In genomic region chr2:17911491-17912260, GRCh38 we compare ENCODE assay signal across 15 cellular contexts. TPM values are rescaled to one million over a fixed set of nuclear protein-coding genes. Genes with fewer than 3 reads are reported as not detected.
DNase-seq lines count a peak whose midpoint lies in the region; ATAC-seq and TF ChIP-seq lines count a peak whose summit lies in the region.
"Had no signal": no experiment of that assay in that cellular context is flagged by ENCODE, and none has a peak within 500 bp of the region (broad histone marks: within the 10 kb centered on the region; RNA-seq: fewer than 3 reads in every experiment).

No MANE protein-coding gene starts in this region.

- POLR2A ChIA-PET in MCF 10A (lab: Yijun Ruan, JAX) = interaction anchor here (1.0 kb wide), 1 partner anchor 9 kb away, joined by 3 read pairs; no protein-coding TSS in a partner anchor

- ATAC-seq in GM18868 (IDR thresholded peaks at IDR 0.05; ENCODE audit: unreplicated experiment) (peak; percentile 36), GM21619 (IDR thresholded peaks at IDR 0.05; ENCODE audit: unreplicated experiment) (peak; percentile 9), HG03139 (IDR thresholded peaks at IDR 0.05; ENCODE audit: unreplicated experiment) (peak; percentile 7), memory B cell (ENCODE audit: low read depth) (peak; percentile 38), HG02678 (IDR thresholded peaks at IDR 0.05; ENCODE audit: unreplicated experiment) (no peak)

- DNase-seq in memory B cell (ENCODE audit: low spot score in 2 of 2) (no peak), NCI-H1417 (lab: John Stamatoyannopoulos, UW) (no peak), MCF 10A (ENCODE audit: unreplicated experiment) (no peak), DMS 273 treated with DMSO at 0.1 percent for 48 hours (lab: John Stamatoyannopoulos, UW) (no peak)
- DNase-seq: activated T-cell treated with anti-CD3 and anti-CD28 coated beads, Interleukin-2, amount 50 U/mL, for 1 hour; central memory CD4-positive, alpha-beta T cell; islet precursor cell; Peyer's patch; posterior cingulate gyrus; stimulated activated CD4-positive, alpha-beta T cell treated with anti-CD3 and anti-CD28 coated beads, Interleukin-2, amount 100 ng/mL, for 24 hours; upper lobe of left lung had no signal

- no TSS peak for BruUV-seq in MCF 10A (replicated peaks; lab: Mats Ljungman, UMichigan)

- H3K4me3 Mint-ChIP-seq in memory B cell = no peak overlapping the region
- H3K4me3 Mint-ChIP-seq in MCF 10A (ENCODE audit: unreplicated experiment) = no peak overlapping the region

- H3K9me3 Mint-ChIP-seq in memory B cell (peaks cover 2% of the 10 kb centered on the region), MCF 10A (ENCODE audit: unreplicated experiment) (peaks cover 7% of the 10 kb centered on the region)

- peaks cover 24% of the 10 kb centered on the region for H3K27me3 Mint-ChIP-seq in memory B cell
- no peaks in the 10 kb centered on the region for H3K27me3 Mint-ChIP-seq in MCF 10A (ENCODE audit: insufficient read depth, unreplicated experiment)

- intact Hi-C loops in MCF 10A (cut with micrococcal nuclease) = no loop called here

- CTCF ChIA-PET in MCF 10A (lab: Yijun Ruan, JAX) = interaction anchor here (0.8 to 1.6 kb wide), 3 partner anchors 8 to 466 kb away, joined by 3 to 4 read pairs (median 4); no protein-coding TSS in a partner anchor

- no peaks in the 10 kb centered on the region for H3K36me3 Mint-ChIP-seq in memory B cell
- H3K36me3 Mint-ChIP-seq in MCF 10A (ENCODE audit: insufficient read depth, unreplicated experiment) = no peaks in the 10 kb centered on the region

- peaks cover 7% of the 10 kb centered on the region for H3K4me1 Mint-ChIP-seq in memory B cell
- H3K4me1 Mint-ChIP-seq in MCF 10A (ENCODE audit: insufficient read depth, unreplicated experiment) = no peaks in the 10 kb centered on the region

- H3K27ac Mint-ChIP-seq in memory B cell (peak overlapping the region; percentile 5), MCF 10A (ENCODE audit: low read depth, unreplicated experiment) (no peak overlapping the region)

- no peak for TF ChIP-seq CTCF in MCF 10A (IDR thresholded peaks at IDR 0.05; ENCODE audit: unreplicated experiment)

RNA-seq across cellular contexts. Expression of gene KCNS3, which starts 33.2 kb away (rescaled TPM):
- total RNA-seq in MCF 10A (2022) = 0.84 and 1.7 TPM in 2 replicates
